ENCODE assay signal across 11 cellular contexts in the genomic region with DNA sequence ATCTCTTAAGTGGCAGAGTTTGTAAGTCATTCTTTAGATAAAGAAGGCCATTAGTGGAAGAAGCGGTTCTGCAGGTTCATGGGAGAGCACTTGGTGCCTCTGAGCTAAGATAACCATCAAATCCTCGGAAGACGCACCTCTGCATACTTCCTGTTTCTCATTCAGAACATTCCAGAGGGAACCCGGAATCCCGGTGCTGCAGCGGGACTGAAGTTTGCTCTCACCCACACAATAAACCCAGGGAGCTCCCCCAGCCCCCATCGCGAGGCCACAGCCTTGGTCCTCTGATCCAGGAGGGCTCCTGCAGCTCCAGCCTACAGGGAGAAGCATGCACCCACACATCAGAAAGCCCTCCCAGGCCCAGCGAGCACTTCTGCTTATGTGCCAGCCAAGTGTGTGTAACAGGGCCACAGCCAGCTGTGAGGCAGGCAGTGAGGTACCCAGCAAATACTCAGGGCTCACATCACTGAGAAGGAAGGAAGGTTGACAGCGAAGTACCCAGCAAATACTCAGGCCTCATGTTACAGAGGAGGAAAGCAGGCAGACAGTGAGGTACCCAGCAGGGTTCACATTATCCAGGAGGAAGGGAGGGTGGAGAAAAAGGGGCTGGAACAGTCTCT.
DNase-seq lines count a peak whose midpoint lies in the region; ATAC-seq and TF ChIP-seq lines count a peak whose summit lies in the region.
"Had no signal": no experiment of that assay in that cellular context is flagged by ENCODE, and none has a peak within 500 bp of the region (broad histone marks: within the 10 kb centered on the region; RNA-seq: fewer than 3 reads in every experiment).

No MANE protein-coding gene starts in this region.

- peaks cover 19% of the 10 kb centered on the region for H3K4me1 Mint-ChIP-seq in chondrocyte (ENCODE audit: low read depth)

- H3K9me3 Mint-ChIP-seq in chondrocyte (ENCODE audit: low read depth) = no peaks in the 10 kb centered on the region

- H3K36me3 Mint-ChIP-seq in chondrocyte (ENCODE audit: low read depth) = no peaks in the 10 kb centered on the region

- no peaks in the 10 kb centered on the region for H3K27me3 Mint-ChIP-seq in chondrocyte (ENCODE audit: low read depth)

- DNase-seq in NAMALWA (ENCODE audit: low spot score) = peak; percentile 51
- peak; percentile 67 for DNase-seq in chondrocyte (ENCODE audit: low spot score)
- peak; percentile 77 for DNase-seq in mucosa of gallbladder (ENCODE audit: low spot score)
- no peak for DNase-seq in germinal center (ENCODE audit: low spot score)
- no peak for DNase-seq in D341Med (ENCODE audit: low spot score)
- no peak for DNase-seq in AG08396 (ENCODE audit: low spot score)
- DNase-seq: activated naive CD4-positive, alpha-beta T cell treated with Interleukin-2 at 50 U/mL for 16 hours; psoas muscle had no signal

- peak overlapping the region; percentile 93 for H3K27ac ChIP-seq in C4-2B
- H3K27ac ChIP-seq: psoas muscle had no signal

- no peak overlapping the region for H3K4me3 Mint-ChIP-seq in chondrocyte (ENCODE audit: unreplicated experiment)

- ATAC-seq in GM19035 (IDR thresholded peaks at IDR 0.05; ENCODE audit: unreplicated experiment) = no peak
- ATAC-seq: Panc1 had no signal

- peak overlapping the region; percentile 66 for H3K27ac Mint-ChIP-seq in chondrocyte (ENCODE audit: unreplicated experiment)

- TF ChIP-seq CTCF in C4-2B (conservative IDR thresholded peaks at IDR 0.05) (no peak), chondrocyte (IDR thresholded peaks at IDR 0.05) (no peak)

Comparison
In these comparisons a context has a peak if more than half of its experiments do, and no peak if none do; other contexts are left out.
1. DNase-seq: peak in NAMALWA (single experiment), chondrocyte (single experiment) and mucosa of gallbladder (single experiment); none in germinal center (single experiment), D341Med (single experiment) and AG08396 (single experiment).